Comparison of ENCODE assay signal across 21 cellular contexts in genomic region chr4:111883557-111883999, GRCh38.
DNase-seq lines count a peak whose midpoint lies in the region; ATAC-seq and TF ChIP-seq lines count a peak whose summit lies in the region.
"Had no signal": no experiment of that assay in that cellular context is flagged by ENCODE, and none has a peak within 500 bp of the region (broad histone marks: within the 10 kb centered on the region; RNA-seq: fewer than 3 reads in every experiment).

No MANE protein-coding gene starts in this region.

- H3K36me3 ChIP-seq in heart right ventricle (no peaks in the 10 kb centered on the region), vagina (no peaks in the 10 kb centered on the region)
- H3K36me3 ChIP-seq: brain microvascular endothelial cell, lower lobe of right lung, sigmoid colon had no signal

- intact Hi-C loops in head of caudate nucleus (cut with DNase I) = no loop called here
- intact Hi-C loops in heart right ventricle (cut with DNase I) = no loop called here
- intact Hi-C loops in vagina (cut with DNase I) = no loop called here

- POLR2A ChIA-PET in HEK293T (lab: Yijun Ruan, JAX) = no interaction called here

- H3K4me1 ChIP-seq in heart right ventricle = no peaks in the 10 kb centered on the region
- no peaks in the 10 kb centered on the region for H3K4me1 ChIP-seq in vagina
- H3K4me1 ChIP-seq: Caco-2, lower lobe of right lung, sigmoid colon had no signal

- peak; percentile 13 for DNase-seq in AG10803 (ENCODE audit: low read depth)
- peak; percentile 52 for DNase-seq in HEK293T (ENCODE audit: extremely low spot score)
- DNase-seq in NCI-H526 treated with DMSO at 0.1 percent for 48 hours (lab: John Stamatoyannopoulos, UW) = peak; percentile 19
- peak; percentile 1 for DNase-seq in fibroblast of peridontal ligament (ENCODE audit: extremely low read depth)
- no peak for DNase-seq in head of caudate nucleus
- no peak for DNase-seq in NOMO-1 treated with DMSO at 0.1 percent for 48 hours (lab: John Stamatoyannopoulos, UW; ENCODE audit: unreplicated experiment)
- no peak for DNase-seq in heart right ventricle
- DNase-seq in vagina (ENCODE audit: extremely low spot score in 2 of 2) = no peak
- DNase-seq: ACHN; activated naive CD4-positive, alpha-beta T cell treated with anti-CD3 and anti-CD28 coated beads for 36 hours; brain microvascular endothelial cell; Caco-2; foreskin fibroblast; H7; lower lobe of right lung; NCI-H2029 treated with DMSO at 0.1 percent for 48 hours; sigmoid colon; stimulated activated naive CD4-positive, alpha-beta T cell had no signal

- WGBS in heart right ventricle, 2 donors = 62 to 70% methylated on average over 1 of the region's 1 CpG

- H3K27ac ChIP-seq in heart right ventricle (no peak overlapping the region), vagina (no peak overlapping the region)
- H3K27ac ChIP-seq: brain microvascular endothelial cell, lower lobe of right lung, sigmoid colon had no signal

- H3K9me3 ChIP-seq in heart right ventricle (no peaks in the 10 kb centered on the region), vagina (no peaks in the 10 kb centered on the region)
- H3K9me3 ChIP-seq: Caco-2, lower lobe of right lung, sigmoid colon had no signal

- no peak overlapping the region for H3K4me3 ChIP-seq in AG10803 (ENCODE audit: low read length)
- no peak overlapping the region for H3K4me3 ChIP-seq in heart right ventricle
- H3K4me3 ChIP-seq in vagina = no peak overlapping the region
- H3K4me3 ChIP-seq: K562, lower lobe of right lung, sigmoid colon had no signal

- CTCF ChIA-PET in HEK293T (lab: Yijun Ruan, JAX) = interaction anchor here (0.6 to 0.8 kb wide), 2 partner anchors 10 to 36 kb away, joined by 3 read pairs; no protein-coding TSS in a partner anchor

- no peak for TF ChIP-seq POLR2A in vagina (IDR thresholded peaks at IDR 0.05)

- H3K27me3 ChIP-seq in heart right ventricle (no peaks in the 10 kb centered on the region), vagina (no peaks in the 10 kb centered on the region)
- H3K27me3 ChIP-seq: brain microvascular endothelial cell, sigmoid colon had no signal

- no peak for ATAC-seq in heart right ventricle
- ATAC-seq: activated CD4-positive, CD25-positive, alpha-beta regulatory T cell treated with anti-CD3 and anti-CD28 coated beads, Interleukin-2, amount 50 U/mL, for 24 hours; K562; lower lobe of right lung; Panc1 had no signal

- TF ChIP-seq CTCF in AG10803 (conservative IDR thresholded peaks at IDR 0.05; ENCODE audit: low read length) (no peak), heart right ventricle (IDR thresholded peaks at IDR 0.05) (no peak), vagina (IDR thresholded peaks at IDR 0.05) (no peak)

TF ChIP-seq in HEK293T, 16 proteins besides CTCF, POLR2A, EP300 and RAD21:
- TF ChIP-seq NFRKB (IDR thresholded peaks at IDR 0.05) = no peak
- no peak for TF ChIP-seq ELF4 (IDR thresholded peaks at IDR 0.05)
- no peak for TF ChIP-seq SP1 (IDR thresholded peaks at IDR 0.05)
- TF ChIP-seq FOXK2 (IDR thresholded peaks at IDR 0.05) = 0 out of 2 replicates have a peak, but pooled peaks have one; percentile 49
- TF ChIP-seq SUZ12 (IDR thresholded peaks at IDR 0.05) = no peak
- TF ChIP-seq L3MBTL2 (conservative IDR thresholded peaks at IDR 0.05) = no peak
- TF ChIP-seq FOXM1 (IDR thresholded peaks at IDR 0.05; ENCODE audit: borderline replicate concordance) = peak; percentile 52; the same call in 1 of the 2 replicates
- no peak; the same call in none of the 2 replicates for TF ChIP-seq LEF1 (IDR thresholded peaks at IDR 0.05; ENCODE audit: borderline replicate concordance)
- TF ChIP-seq HDGF (IDR thresholded peaks at IDR 0.05; ENCODE audit: borderline replicate concordance) = no peak
- TF ChIP-seq ARNT (IDR thresholded peaks at IDR 0.05) = peak; percentile 74; the same call in 1 of the 2 replicates
- no peak for TF ChIP-seq BHLHE40 (IDR thresholded peaks at IDR 0.05; ENCODE audit: borderline replicate concordance)
- peak; percentile 72 for TF ChIP-seq PKNOX1 (IDR thresholded peaks at IDR 0.05)
- TF ChIP-seq FOXA1 (IDR thresholded peaks at IDR 0.05) = peak; percentile 94
- peak; percentile 45; the same call in 1 of the 2 replicates for TF ChIP-seq TARDBP (IDR thresholded peaks at IDR 0.05)
- TF ChIP-seq ZNF384 (IDR thresholded peaks at IDR 0.05) = no peak
- peak; percentile 93 for TF ChIP-seq CTBP1 (IDR thresholded peaks at IDR 0.05; ENCODE audit: borderline replicate concordance)
TF ChIP-seq in HEK293T: peak in this region for 7.

Comparison
In these comparisons a context has a peak if more than half of its experiments do, and no peak if none do; other contexts are left out.
1. DNase-seq: peak in AG10803 (single experiment), HEK293T (single experiment), NCI-H526 treated with DMSO at 0.1 percent for 48 hours (single experiment) and fibroblast of peridontal ligament (single experiment); none in head of caudate nucleus (0 of 42), NOMO-1 treated with DMSO at 0.1 percent for 48 hours (single experiment), heart right ventricle (0 of 2) and vagina (0 of 2).